Comparison of ENCODE assay signal across 30 cellular contexts in genomic region chr4:108529102-108529501, GRCh38.
"Had no signal": no experiment of that assay in that cellular context is flagged by ENCODE, and none has a peak within 500 bp of the region (broad histone marks: within the 10 kb centered on the region; RNA-seq: fewer than 3 reads in every experiment).

No MANE protein-coding gene starts in this region.

- H3K4me3 ChIP-seq: adrenal gland, ascending aorta, left lung, lung, tibial artery had no signal

- H3K27ac Mint-ChIP-seq: mesothelial cell of epicardium, nephron progenitor cell had no signal

- DNase-seq: activated CD4-positive, alpha-beta T cell treated with anti-CD3 and anti-CD28 coated beads, Interleukin-2, amount 50 U/mL, for 1 hour; activated CD8-positive, alpha-beta memory T cell treated with anti-CD3 and anti-CD28 coated beads for 24 hours; activated CD8-positive, alpha-beta memory T cell treated with anti-CD3 and anti-CD28 coated beads, Interleukin-2, amount 50 U/mL, for 4 hours; activated T-cell treated with anti-CD3 and anti-CD28 coated beads, Interleukin-2, amount 50 U/mL, for 24 hours; adrenal gland; brain microvascular endothelial cell; caudate nucleus; dermis blood vessel endothelial cell; effector memory CD4-positive, alpha-beta T cell; foreskin melanocyte; glutamatergic neuron; hippocampal formation; kidney glomerular epithelial cell; left lung; nephron progenitor cell; nucleus accumbens; right cardiac atrium; stimulated activated CD4-positive, alpha-beta T cell treated with anti-CD3 and anti-CD28 coated beads, Interleukin-12 subunit alpha, Interleukin-12 subunit beta, amount 100 ng/mL, for 4 hours; stimulated activated CD4-positive, alpha-beta T cell treated with anti-CD3 and anti-CD28 coated beads, Interleukin-4, amount 100 ng/mL, for 4 hours; stimulated activated naive CD8-positive, alpha-beta T cell treated with anti-CD3 and anti-CD28 coated beads, Interleukin-15, Interleukin-2, amounts not matched to agents 100 U/mL and 50 U/mL, for 24 hours; substantia nigra; tibial artery had no signal

- H3K36me3 ChIP-seq: adrenal gland, ascending aorta, brain microvascular endothelial cell, left lung, tibial artery had no signal

- H3K27ac ChIP-seq: adrenal gland, ascending aorta, brain microvascular endothelial cell, left lung, parathyroid adenoma, tibial artery, VCaP had no signal

- H3K27me3 ChIP-seq: adrenal gland, ascending aorta, brain microvascular endothelial cell, left lung, tibial artery had no signal

- H2AFZ ChIP-seq: parathyroid adenoma had no signal

- ATAC-seq: activated CD4-positive, CD25-positive, alpha-beta regulatory T cell treated with anti-CD3 and anti-CD28 coated beads, Interleukin-2, amount 50 U/mL, for 24 hours; activated T-helper 17 cell treated with anti-CD3 and anti-CD28 coated beads, Interleukin-2, amount 50 U/mL, for 72 hours; esophagus mucosa; left lung; right cardiac atrium; stimulated activated naive CD8-positive, alpha-beta T cell treated with anti-CD3 and anti-CD28 coated beads, Interleukin-15, Interleukin-2, amounts not matched to agents 100 U/mL and 50 U/mL, for 24 hours had no signal

- H3K9me3 ChIP-seq: adrenal gland, ascending aorta, left lung, tibial artery had no signal

- H3K4me1 ChIP-seq: adrenal gland, ascending aorta, left lung, parathyroid adenoma, tibial artery had no signal

- H3K4me3 Mint-ChIP-seq: activated T-cell treated with anti-CD3 and anti-CD28 coated beads, Interleukin-2, amount 50 U/mL, for 24 hours; mesothelial cell of epicardium; nephron progenitor cell had no signal

- H3K27me3 Mint-ChIP-seq: activated T-cell treated with anti-CD3 and anti-CD28 coated beads, Interleukin-2, amount 50 U/mL, for 24 hours; activated T-helper 17 cell treated with anti-CD3 and anti-CD28 coated beads, Interleukin-2, amount 50 U/mL, for 72 hours had no signal

- H3K9ac ChIP-seq: parathyroid adenoma had no signal

- H3K36me3 Mint-ChIP-seq: mesothelial cell of epicardium had no signal

- H3K79me2 ChIP-seq: parathyroid adenoma had no signal
